ENCODE assay signal across 19 cellular contexts in the genomic region with DNA sequence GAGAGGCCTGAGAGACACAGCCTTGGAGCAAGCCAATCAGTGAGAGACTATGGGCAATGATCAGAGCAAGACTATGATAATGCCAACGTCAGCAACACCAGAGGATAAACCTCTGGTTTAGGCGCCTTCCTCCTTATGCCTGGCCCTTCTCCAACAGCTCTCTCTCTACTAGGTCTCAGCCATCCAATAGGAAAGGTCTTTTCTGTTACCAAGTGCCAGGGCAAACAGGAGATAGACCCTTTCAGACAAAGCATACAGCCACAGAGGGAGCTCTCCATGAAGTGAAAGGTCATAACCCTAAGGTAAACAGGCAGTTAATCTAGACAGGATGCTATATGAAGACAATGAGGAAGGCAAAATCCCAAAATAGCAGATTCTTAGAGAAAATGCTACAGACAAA. TPM values are rescaled to one million over a fixed set of nuclear protein-coding genes. Genes with fewer than 3 reads are reported as not detected.
DNase-seq lines count a peak whose midpoint lies in the region; ATAC-seq, FAIRE-seq and TF ChIP-seq lines count a peak whose summit lies in the region.
"Had no signal": no experiment of that assay in that cellular context is flagged by ENCODE, and none has a peak within 500 bp of the region (broad histone marks: within the 10 kb centered on the region; RNA-seq: fewer than 3 reads in every experiment).

No MANE protein-coding gene starts in this region.

- H3K4me3 ChIP-seq in heart left ventricle: no peak overlapping the region
- no peak overlapping the region for H3K4me3 ChIP-seq in adrenal gland
- H3K4me3 ChIP-seq in small intestine (ENCODE audit: low read depth in 1 of 2, low read length in 2 of 2): no peak overlapping the region
- H3K4me3 ChIP-seq in body of pancreas: no peak overlapping the region
- no peak overlapping the region for H3K4me3 ChIP-seq in A673 (ENCODE audit: low read depth, low read length, poor library complexity, severe bottlenecking)
- H3K4me3 ChIP-seq: ascending aorta, coronary artery, gastroesophageal sphincter, upper lobe of right lung had no signal

- H3K36me3 ChIP-seq in heart left ventricle (no peaks in the 10 kb centered on the region), adrenal gland (replicated peaks in 1 of 2) (no peaks in the 10 kb centered on the region), small intestine (ENCODE audit: control insufficient read depth in 2 of 2, insufficient read depth in 2 of 2, low read length in 2 of 2) (no peaks in the 10 kb centered on the region), body of pancreas (replicated peaks in 1 of 2; ENCODE audit: insufficient read depth in 1 of 2, low read depth in 2 of 2) (no peaks in the 10 kb centered on the region), A673 (ENCODE audit: insufficient read depth, low read length, poor library complexity, severe bottlenecking) (no peaks in the 10 kb centered on the region)
- H3K36me3 ChIP-seq: ascending aorta, gastroesophageal sphincter, upper lobe of right lung had no signal

- DNase-seq in heart left ventricle (no peak), cardiac septum (ENCODE audit: low spot score) (no peak), NCI-H2029 (lab: John Stamatoyannopoulos, UW) (peak; percentile 92), adrenal gland (no peak), small intestine (no peak), NCI-H526 (lab: John Stamatoyannopoulos, UW) (no peak), body of pancreas (no peak), A673 (ENCODE audit: low spot score) (no peak)
- DNase-seq: ACHN; activated CD4-positive, alpha-beta T cell treated with anti-CD3 and anti-CD28 coated beads, Interleukin-2, amount 10 ng/mL, durations not matched to agents 7 days and 5 days; activated naive CD4-positive, alpha-beta T cell; CD8-positive, alpha-beta memory T cell; NCI-H2171 treated with DMSO at 0.1 percent for 48 hours; PC-3; upper lobe of right lung had no signal

- no TSS peak for BruUV-seq in A673 (replicated peaks; lab: Mats Ljungman, UMichigan)

- 34 to 56% (median 48%) methylated on average over 2 of the region's 2 CpGs for WGBS in heart left ventricle, 4 donors
- WGBS in adrenal gland, 4 donors: 29 to 57% (median 48%) methylated on average over 2 of the region's 2 CpGs
- WGBS in small intestine, 3 donors: 6 to 46% (median 38%) methylated on average over 2 of the region's 2 CpGs
- 58 to 61% methylated on average over 2 of the region's 2 CpGs for WGBS in body of pancreas, 2 donors

- peaks cover 0 to 6% (median 0%) of the 10 kb centered on the region in 9 donors for H3K27me3 ChIP-seq in heart left ventricle
- no peaks in the 10 kb centered on the region for H3K27me3 ChIP-seq in adrenal gland
- H3K27me3 ChIP-seq in small intestine (ENCODE audit: control insufficient read depth in 2 of 2, insufficient read depth in 2 of 2, low read length in 2 of 2): no peaks in the 10 kb centered on the region
- no peaks in the 10 kb centered on the region for H3K27me3 ChIP-seq in body of pancreas
- H3K27me3 ChIP-seq in A673 (replicated peaks; ENCODE audit: insufficient read depth, low read depth, low read length, poor library complexity): peaks cover 14% of the 10 kb centered on the region
- H3K27me3 ChIP-seq: ascending aorta, gastroesophageal sphincter, upper lobe of right lung had no signal

- H3K4me1 ChIP-seq in heart left ventricle: peaks cover 0 to 4% (median 0%) of the 10 kb centered on the region in 12 donors
- H3K4me1 ChIP-seq in adrenal gland (replicated peaks in 1 of 2): peaks cover 12 to 16% of the 10 kb centered on the region in 2 donors
- no peaks in the 10 kb centered on the region for H3K4me1 ChIP-seq in small intestine (ENCODE audit: control insufficient read depth in 2 of 2, insufficient read depth in 1 of 2, low read depth in 1 of 2, low read length in 1 of 2)
- peaks cover 5% of the 10 kb centered on the region for H3K4me1 ChIP-seq in body of pancreas
- H3K4me1 ChIP-seq in A673 (ENCODE audit: insufficient read depth, low read length, poor library complexity, severe bottlenecking): no peaks in the 10 kb centered on the region
- H3K4me1 ChIP-seq: ascending aorta, gastroesophageal sphincter, upper lobe of right lung had no signal

- H3K27ac ChIP-seq in heart left ventricle: no peak overlapping the region
- H3K27ac ChIP-seq in adrenal gland: peak overlapping the region; percentile 3 to 68 (median 53)
- peak overlapping the region; percentile 9 to 76 for H3K27ac ChIP-seq in small intestine (ENCODE audit: low read depth in 1 of 2, low read length in 1 of 2)
- no peak overlapping the region for H3K27ac ChIP-seq in body of pancreas
- H3K27ac ChIP-seq in A673 (ENCODE audit: low read depth, low read length, poor library complexity, severe bottlenecking): no peak overlapping the region
- H3K27ac ChIP-seq: ascending aorta, coronary artery, gastroesophageal sphincter, upper lobe of right lung had no signal

- peak in 3 of 4 donors; percentile 37 to 73 (median 55) for ATAC-seq in heart left ventricle
- no peak for ATAC-seq in body of pancreas
- ATAC-seq: gastroesophageal sphincter, PC-3, upper lobe of right lung had no signal

- CTCF ChIA-PET in A673 (lab: Charles Lee): no interaction called here

- no peak for TF ChIP-seq CTCF in heart left ventricle (IDR thresholded peaks at IDR 0.05)
- TF ChIP-seq CTCF in adrenal gland (IDR thresholded peaks at IDR 0.05): no peak
- TF ChIP-seq CTCF in body of pancreas (IDR thresholded peaks at IDR 0.05): no peak
- no peak for TF ChIP-seq CTCF in A673 (conservative IDR thresholded peaks at IDR 0.05; ENCODE audit: low read depth, low read length)

- POLR2A ChIA-PET in A673 (lab: Charles Lee; ENCODE audit: low non-redundant PET): no interaction called here

- no peak for FAIRE-seq in small intestine (lab: Jason Lieb, UNC)
- FAIRE-seq: G401.6 had no signal

- no peak for TF ChIP-seq POLR2A in heart left ventricle (IDR thresholded peaks at IDR 0.05)
- TF ChIP-seq POLR2A in adrenal gland (IDR thresholded peaks at IDR 0.05): no peak
- TF ChIP-seq POLR2A in body of pancreas (IDR thresholded peaks at IDR 0.05): no peak

- peaks cover 0 to 15% (median 0%) of the 10 kb centered on the region in 12 donors for H3K9me3 ChIP-seq in heart left ventricle
- H3K9me3 ChIP-seq in adrenal gland (replicated peaks in 1 of 3): no peaks in the 10 kb centered on the region
- no peaks in the 10 kb centered on the region for H3K9me3 ChIP-seq in small intestine (ENCODE audit: control insufficient read depth, low read depth)
- H3K9me3 ChIP-seq in body of pancreas: no peaks in the 10 kb centered on the region
- H3K9me3 ChIP-seq in A673 (ENCODE audit: low read depth, low read length, poor library complexity, severe bottlenecking): no peaks in the 10 kb centered on the region
- H3K9me3 ChIP-seq: ascending aorta, upper lobe of right lung had no signal

- intact Hi-C loops in heart left ventricle (cut with DNase I) (no loop called here), cardiac septum (cut with DNase I) (no loop called here), adrenal gland (cut with DNase I) (no loop called here), body of pancreas (cut with DNase I) (no loop called here), A673 (cut with micrococcal nuclease; ENCODE audit: unreplicated experiment) (no loop called here)

RNA-seq across cellular contexts. Expression of gene STK33, which starts 9.5 kb away (rescaled TPM):
- total RNA-seq in heart left ventricle (10 to 100 TPM; 18.0 to 41.5 (median 31.0) TPM), cardiac septum (24.8 TPM), adrenal gland (10 to 100 TPM in 6 of 8 donors, 1 to 10 TPM in 2; 6.8 to 21.9 (median 17.2) TPM), body of pancreas (10 to 100 TPM in 1 of 2 donors, 1 to 10 TPM in 1; 7.3 to 14.8 TPM), A673 (2021) (not detected in 2 replicates)
- polyA plus RNA-seq in heart left ventricle (10 to 100 TPM in 1 of 2 donors, 1 to 10 TPM in 1; 9.9 to 15.7 TPM), adrenal gland (10 to 100 TPM; 17.2 to 36.0 (median 35.8) TPM), small intestine (1 to 10 TPM in 2 of 3 donors, under 1 TPM in 1; 0.89 to 2.6 (median 2.4) TPM)
- total RNA-seq: ascending aorta, PC-3 had no signal

Comparison
In these comparisons a context has a peak if more than half of its experiments do, and no peak if none do; other contexts are left out.
1. H3K27ac ChIP-seq: peak in adrenal gland (5 of 5) and small intestine (2 of 2); none in heart left ventricle (0 of 12), body of pancreas (0 of 4) and A673 (single experiment).